ENCODE assay signal across 13 cellular contexts in the genomic region with DNA sequence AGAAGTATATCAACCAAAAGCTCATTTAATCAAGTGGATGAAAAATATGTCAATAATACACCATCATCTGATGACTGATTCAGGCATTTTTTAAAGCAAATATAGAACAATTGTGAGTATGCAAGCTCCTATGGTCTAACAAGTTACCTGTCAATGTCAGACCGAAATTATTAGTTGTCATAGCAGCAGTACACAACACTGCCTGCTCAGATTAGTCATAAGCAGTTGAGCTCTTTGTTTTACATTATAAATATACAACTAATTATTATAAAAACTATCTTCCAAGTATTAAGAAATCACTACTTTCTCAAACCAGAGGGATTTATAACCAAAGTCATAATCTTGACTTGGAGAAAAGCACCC.
DNase-seq lines count a peak whose midpoint lies in the region; ATAC-seq and TF ChIP-seq lines count a peak whose summit lies in the region.
"Had no signal": no experiment of that assay in that cellular context is flagged by ENCODE, and none has a peak within 500 bp of the region (broad histone marks: within the 10 kb centered on the region; RNA-seq: fewer than 3 reads in every experiment).

No MANE protein-coding gene starts in this region.

- peak; percentile 36 to 53 for ATAC-seq in stimulated activated naive B cell treated with anti-CD40 and anti-IgM and Interleukin-4, amounts not matched to agents 10 μg/mL and 1 μg/mL and 100 μg/mL, for 72 hours (replicated peaks)
- ATAC-seq: Panc1 had no signal

- CTCF ChIA-PET in activated CD4-positive, alpha-beta memory T cell treated with anti-CD3 and anti-CD28 coated beads, Interleukin-2, amount 10 ng/mL, durations not matched to agents 7 days and 5 days (lab: Charles Lee): interaction anchor here (0.6 to 1.5 kb wide), 6 partner anchors 11 to 328 kb away, joined by 3 to 6 read pairs (median 3); a partner anchor contains a TSS

- peaks cover 75% of the 10 kb centered on the region for H3K36me3 Mint-ChIP-seq in activated CD4-positive, alpha-beta memory T cell treated with anti-CD3 and anti-CD28 coated beads, Interleukin-2, amount 10 ng/mL, durations not matched to agents 7 days and 5 days (ENCODE audit: low read depth)
- H3K36me3 Mint-ChIP-seq in stimulated activated naive B cell treated with anti-CD40 and anti-IgM and Interleukin-4, amounts not matched to agents 10 μg/mL and 1 μg/mL and 100 μg/mL, for 72 hours: peaks cover 21 to 28% of the 10 kb centered on the region in 2 donors

- H3K9me3 ChIP-seq in hepatocyte (ENCODE audit: low read depth): no peaks in the 10 kb centered on the region

- no peak overlapping the region for H3K4me3 ChIP-seq in hepatocyte

- peak overlapping the region; percentile 22 for H3K4me2 ChIP-seq in hepatocyte

- DNase-seq in DMS53 (lab: John Stamatoyannopoulos, UW): peak; percentile 67
- no peak for DNase-seq in DMS53 treated with DMSO at 0.1 percent for 48 hours (lab: John Stamatoyannopoulos, UW; ENCODE audit: unreplicated experiment)
- DNase-seq in activated CD4-positive, alpha-beta memory T cell treated with anti-CD3 and anti-CD28 coated beads, Interleukin-2, amount 10 ng/mL, durations not matched to agents 7 days and 5 days: no peak
- no peak for DNase-seq in hepatocyte (ENCODE audit: low spot score)
- DNase-seq in stimulated activated naive B cell treated with anti-CD40 and anti-IgM and Interleukin-4, amounts not matched to agents 10 μg/mL and 1 μg/mL and 100 μg/mL, for 72 hours: no peak
- DNase-seq in NCI-H526 (lab: John Stamatoyannopoulos, UW): no peak
- no peak for DNase-seq in T1000 (lab: John Stamatoyannopoulos, UW)
- no peak for DNase-seq in NCI-H2029 treated with DMSO at 0.1 percent for 48 hours (lab: John Stamatoyannopoulos, UW)
- DNase-seq: 8988T; activated CD8-positive, alpha-beta memory T cell treated with anti-CD3 and anti-CD28 coated beads for 24 hours; effector CD8-positive, alpha-beta T cell; NCI-H1105 had no signal

- no peaks in the 10 kb centered on the region for H4K20me1 ChIP-seq in hepatocyte (ENCODE audit: insufficient read depth, poor library complexity, severe bottlenecking)

- peaks cover 82% of the 10 kb centered on the region for H3K79me2 ChIP-seq in hepatocyte

- no peak overlapping the region for H3K4me3 Mint-ChIP-seq in activated CD4-positive, alpha-beta memory T cell treated with anti-CD3 and anti-CD28 coated beads, Interleukin-2, amount 10 ng/mL, durations not matched to agents 7 days and 5 days
- H3K4me3 Mint-ChIP-seq in stimulated activated naive B cell treated with anti-CD40 and anti-IgM and Interleukin-4, amounts not matched to agents 10 μg/mL and 1 μg/mL and 100 μg/mL, for 72 hours: peak overlapping the region in 1 of 2 donors; percentile 63

- H3K4me1 Mint-ChIP-seq in activated CD4-positive, alpha-beta memory T cell treated with anti-CD3 and anti-CD28 coated beads, Interleukin-2, amount 10 ng/mL, durations not matched to agents 7 days and 5 days: peaks cover 93% of the 10 kb centered on the region
- H3K4me1 Mint-ChIP-seq in stimulated activated naive B cell treated with anti-CD40 and anti-IgM and Interleukin-4, amounts not matched to agents 10 μg/mL and 1 μg/mL and 100 μg/mL, for 72 hours: peaks cover 61 to 92% of the 10 kb centered on the region in 2 donors

- H3K9me2 ChIP-seq in hepatocyte (replicated peaks; ENCODE audit: insufficient read depth): no peaks in the 10 kb centered on the region

- H3K27me3 Mint-ChIP-seq in activated CD4-positive, alpha-beta memory T cell treated with anti-CD3 and anti-CD28 coated beads, Interleukin-2, amount 10 ng/mL, durations not matched to agents 7 days and 5 days: no peaks in the 10 kb centered on the region
- H3K27me3 Mint-ChIP-seq in stimulated activated naive B cell treated with anti-CD40 and anti-IgM and Interleukin-4, amounts not matched to agents 10 μg/mL and 1 μg/mL and 100 μg/mL, for 72 hours: no peaks in the 10 kb centered on the region

- H3K36me3 ChIP-seq in hepatocyte (replicated peaks; ENCODE audit: insufficient read depth, low read depth): no peaks in the 10 kb centered on the region

- H2AFZ ChIP-seq in hepatocyte: no peak overlapping the region

- no peak for TF ChIP-seq CTCF in hepatocyte (IDR thresholded peaks at IDR 0.05; ENCODE audit: poor library complexity)

- 94% methylated on average over 1 of the region's 1 CpG for WGBS in hepatocyte (ENCODE audit: low lambda C conversion rate, missing lambda C conversion rate)

- POLR2A ChIA-PET in activated CD4-positive, alpha-beta memory T cell treated with anti-CD3 and anti-CD28 coated beads, Interleukin-2, amount 10 ng/mL, durations not matched to agents 7 days and 5 days (lab: Charles Lee): interaction anchor here (0.7 to 6.3 kb wide), 12 partner anchors 8 to 370 kb away, joined by 3 to 78 read pairs (median 7); a partner anchor contains a TSS

- no peaks in the 10 kb centered on the region for H3K27me3 ChIP-seq in hepatocyte

- peaks cover 43% of the 10 kb centered on the region for H3K4me1 ChIP-seq in hepatocyte (ENCODE audit: insufficient read depth)

- peak overlapping the region; percentile 79 for H3K27ac Mint-ChIP-seq in activated CD4-positive, alpha-beta memory T cell treated with anti-CD3 and anti-CD28 coated beads, Interleukin-2, amount 10 ng/mL, durations not matched to agents 7 days and 5 days
- H3K27ac Mint-ChIP-seq in stimulated activated naive B cell treated with anti-CD40 and anti-IgM and Interleukin-4, amounts not matched to agents 10 μg/mL and 1 μg/mL and 100 μg/mL, for 72 hours: peak overlapping the region; percentile 88

- no peaks in the 10 kb centered on the region for H3K9me3 Mint-ChIP-seq in activated CD4-positive, alpha-beta memory T cell treated with anti-CD3 and anti-CD28 coated beads, Interleukin-2, amount 10 ng/mL, durations not matched to agents 7 days and 5 days
- no peaks in the 10 kb centered on the region for H3K9me3 Mint-ChIP-seq in stimulated activated naive B cell treated with anti-CD40 and anti-IgM and Interleukin-4, amounts not matched to agents 10 μg/mL and 1 μg/mL and 100 μg/mL, for 72 hours

- H3K27ac ChIP-seq in hepatocyte: peak overlapping the region; percentile 84
